Comparison of ENCODE assay signal across 9 cellular contexts in genomic region chr4:1218892-1219552, GRCh38. TPM values are rescaled to one million over a fixed set of nuclear protein-coding genes. Genes with fewer than 3 reads are reported as not detected.
DNase-seq lines count a peak whose midpoint lies in the region; ATAC-seq and TF ChIP-seq lines count a peak whose summit lies in the region.
"Had no signal": no experiment of that assay in that cellular context is flagged by ENCODE, and none has a peak within 500 bp of the region (broad histone marks: within the 10 kb centered on the region; RNA-seq: fewer than 3 reads in every experiment).

No MANE protein-coding gene starts in this region.

- peak; percentile 83 for DNase-seq in GM06990 (ENCODE audit: extremely low read depth, insufficient read length)
- DNase-seq in GM20000 (ENCODE audit: low spot score), result peak; percentile 85
- no peak for DNase-seq in adipocyte (ENCODE audit: low read depth)
- DNase-seq in testis, result no peak
- DNase-seq in hippocampal formation (lab: John Stamatoyannopoulos, UW), result no peak
- no peak for DNase-seq in posterior cingulate gyrus
- DNase-seq in heart right ventricle, result no peak
- DNase-seq: activated CD8-positive, alpha-beta memory T cell treated with anti-CD3 and anti-CD28 coated beads, Interleukin-2, amount 50 U/mL, for 48 hours had no signal

- no peak overlapping the region for H3K27ac ChIP-seq in testis
- H3K27ac ChIP-seq in heart right ventricle, result peak overlapping the region in 1 of 10 donors; percentile 40

- H3K36me3 ChIP-seq in GM06990 (ENCODE audit: control insufficient read depth, insufficient read depth, low read length), result peaks cover 24% of the 10 kb centered on the region
- H3K36me3 ChIP-seq in adipocyte (ENCODE audit: control insufficient read depth, insufficient read depth, low read length, severe bottlenecking), result peaks cover 56% of the 10 kb centered on the region
- no peaks in the 10 kb centered on the region for H3K36me3 ChIP-seq in testis (ENCODE audit: low read depth, missing control alignments)
- H3K36me3 ChIP-seq in heart right ventricle, result peaks cover 4 to 100% (median 34%) of the 10 kb centered on the region in 9 donors

- H3K27me3 ChIP-seq in GM06990 (replicated peaks; ENCODE audit: control insufficient read depth, insufficient read depth, low read length) (no peaks in the 10 kb centered on the region), adipocyte (replicated peaks; ENCODE audit: control insufficient read depth, insufficient read depth, low read length) (no peaks in the 10 kb centered on the region), testis (no peaks in the 10 kb centered on the region), heart right ventricle (no peaks in the 10 kb centered on the region)

- H3K9ac ChIP-seq in adipocyte (ENCODE audit: low read length), result peak overlapping the region; percentile 55

- TF ChIP-seq CTCF in GM06990 (IDR thresholded peaks at IDR 0.05; ENCODE audit: insufficient read depth, low read length, poor library complexity, severe bottlenecking) (no peak), GM20000 (IDR thresholded peaks at IDR 0.05; ENCODE audit: extremely low read depth, missing control alignments) (no peak), testis (IDR thresholded peaks at IDR 0.05) (no peak), heart right ventricle (IDR thresholded peaks at IDR 0.05) (no peak)

- no peak for TF ChIP-seq POLR2A in testis (IDR thresholded peaks at IDR 0.05)

- intact Hi-C loops in testis (cut with DNase I; ENCODE audit: low total_unique reads) (no loop called here), posterior cingulate gyrus (cut with DNase I) (no loop called here), heart right ventricle (cut with DNase I) (no loop called here)

- peaks cover 15% of the 10 kb centered on the region for H3K4me1 ChIP-seq in adipocyte (ENCODE audit: control insufficient read depth, insufficient read depth, low read length)
- H3K4me1 ChIP-seq in testis, result peaks cover 15% of the 10 kb centered on the region
- peaks cover 0 to 44% (median 13%) of the 10 kb centered on the region in 9 donors for H3K4me1 ChIP-seq in heart right ventricle

- H3K9me3 ChIP-seq in adipocyte (ENCODE audit: control insufficient read depth, low read length) (no peaks in the 10 kb centered on the region), testis (no peaks in the 10 kb centered on the region), heart right ventricle (no peaks in the 10 kb centered on the region)

- H3K4me3 ChIP-seq in GM06990 (replicated peaks; ENCODE audit: low read depth, low read length) (peak overlapping the region; percentile 40), adipocyte (ENCODE audit: low read length) (no peak overlapping the region), testis (no peak overlapping the region), heart right ventricle (no peak overlapping the region)

- peak; percentile 53 for ATAC-seq in HG03457 (IDR thresholded peaks at IDR 0.05; ENCODE audit: unreplicated experiment)
- ATAC-seq in heart right ventricle, result no peak

- WGBS in testis, 2 donors, result 83 to 90% methylated on average over 12 of the region's 12 CpGs
- WGBS in heart right ventricle, 2 donors, result 81 to 84% methylated on average over 12 of the region's 12 CpGs

RNA-seq across cellular contexts. Expression of gene CTBP1, which starts 29.9 kb away (rescaled TPM):
- 100 to 1,000 TPM; 240 to 245 TPM for total RNA-seq in testis
- polyA plus RNA-seq in testis (ENCODE audit: insufficient read depth, low read depth, low replicate concordance), result 72.6 TPM
- 100 to 1,000 TPM; 115 to 132 (median 122) TPM for total RNA-seq in heart right ventricle
- polyA plus RNA-seq in heart right ventricle, result 100 to 1,000 TPM in 1 of 2 donors, 10 to 100 TPM in 1; 98.6 to 105 TPM

RNA-seq across cellular contexts. Expression of gene SPON2, which starts 46.6 kb away (rescaled TPM):
- total RNA-seq in testis (1 to 10 TPM; 5.6 to 7.1 TPM), heart right ventricle (10 to 100 TPM in 7 of 10 donors, 1 to 10 TPM in 3; 5.3 to 25.5 (median 11.6) TPM)
- polyA plus RNA-seq in testis (ENCODE audit: insufficient read depth, low read depth, low replicate concordance) (21.4 TPM), heart right ventricle (10 to 100 TPM; 14.5 to 40.5 TPM)

Comparison
In these comparisons a context has a peak if more than half of its experiments do, and no peak if none do; other contexts are left out.
1. DNase-seq: peak in GM06990 (single experiment) and GM20000 (single experiment); none in adipocyte (single experiment), testis (single experiment), hippocampal formation (0 of 2), posterior cingulate gyrus (0 of 10) and heart right ventricle (0 of 2).